ENCODE assay signal across 16 cellular contexts in the genomic region with DNA sequence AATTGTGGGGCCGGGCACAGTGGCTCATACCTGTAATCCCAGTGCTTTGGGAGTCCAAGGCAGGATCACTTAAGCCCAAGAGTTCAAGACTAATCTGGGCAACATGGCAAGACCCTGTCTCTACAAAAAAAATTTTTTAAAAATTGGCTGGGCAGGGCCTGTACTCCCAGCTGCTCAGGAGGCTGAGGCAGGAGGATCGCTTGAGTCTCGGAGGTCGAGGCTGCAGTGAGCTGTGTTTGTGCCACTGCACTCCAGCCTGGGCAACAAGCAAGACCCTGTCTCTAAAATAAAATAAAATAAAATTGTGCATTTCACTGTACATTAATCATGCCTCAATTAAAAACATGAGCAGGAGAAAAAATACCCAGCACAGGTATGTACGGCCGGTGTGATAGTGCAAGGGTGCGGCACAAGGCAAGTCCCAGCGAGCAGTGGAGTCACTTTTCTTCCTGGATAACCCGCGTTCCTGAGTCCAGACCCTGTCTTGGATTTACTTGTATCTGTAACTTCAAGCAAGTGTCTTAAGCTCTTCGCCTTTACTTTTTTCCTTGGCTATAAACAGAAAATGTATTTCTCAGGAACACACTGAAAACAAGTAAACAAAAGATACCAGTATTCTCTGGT. TPM values are rescaled to one million over a fixed set of nuclear protein-coding genes. Genes with fewer than 3 reads are reported as not detected.
DNase-seq lines count a peak whose midpoint lies in the region; ATAC-seq and TF ChIP-seq lines count a peak whose summit lies in the region.
"Had no signal": no experiment of that assay in that cellular context is flagged by ENCODE, and none has a peak within 500 bp of the region (broad histone marks: within the 10 kb centered on the region; RNA-seq: fewer than 3 reads in every experiment).

No MANE protein-coding gene starts in this region.

- DNase-seq in PC-3, result no peak
- no peak for DNase-seq in dorsolateral prefrontal cortex
- DNase-seq in tibial artery, result no peak
- no peak for DNase-seq in NCI-H1417 (lab: John Stamatoyannopoulos, UW)
- no peak for DNase-seq in activated T-cell treated with anti-CD3 and anti-CD28 coated beads, Interleukin-2, amount 50 U/mL, for 1 hour
- no peak for DNase-seq in SIG-M5 treated with dmso at 0.1 percent for 504 hours (lab: John Stamatoyannopoulos, UW; ENCODE audit: unreplicated experiment)
- no peak for DNase-seq in RPMI8226
- DNase-seq: activated effector memory CD4-positive, alpha-beta T cell treated with anti-CD3 and anti-CD28 coated beads, Interleukin-2, amount 50 U/mL, for 16 hours; DMS79; hippocampal formation; NCI-H2029 treated with DMSO at 0.1 percent for 48 hours; NCI-H774; SIG-M5 had no signal

- H3K4me3 ChIP-seq in PC-3 (ENCODE audit: low read length) (no peak overlapping the region; the same call in 1 of the 2 replicates), dorsolateral prefrontal cortex (no peak overlapping the region), muscle layer of colon (ENCODE audit: low read depth in 1 of 2, low read length in 2 of 2) (no peak overlapping the region), tibial artery (no peak overlapping the region)
- H3K4me3 ChIP-seq: BLaER1, tibial nerve had no signal

- intact Hi-C loops in PC-3 (cut with micrococcal nuclease), result loop anchor here (10.0 kb wide), 1 partner anchor 85 kb away; no protein-coding TSS in a partner anchor
- intact Hi-C loops in dorsolateral prefrontal cortex (cut with DNase I), result no loop called here
- intact Hi-C loops in tibial artery (cut with DNase I; ENCODE audit: low total_unique reads), result no loop called here

- H3K9ac ChIP-seq in PC-3 (ENCODE audit: low read length), result no peak overlapping the region
- no peak overlapping the region for H3K9ac ChIP-seq in muscle layer of colon (ENCODE audit: low read length)
- H3K9ac ChIP-seq: BLaER1 had no signal

- no peaks in the 10 kb centered on the region for H3K36me3 ChIP-seq in PC-3 (ENCODE audit: low read depth, low read length)
- no peaks in the 10 kb centered on the region for H3K36me3 ChIP-seq in muscle layer of colon (ENCODE audit: insufficient read depth, low read length)
- H3K36me3 ChIP-seq in tibial artery, result peaks cover 0 to 7% (median 5%) of the 10 kb centered on the region in 3 donors

- H2AFZ ChIP-seq in PC-3 (ENCODE audit: low read length), result no peak overlapping the region

- no peaks in the 10 kb centered on the region for H4K20me1 ChIP-seq in PC-3 (ENCODE audit: low read length)

- TF ChIP-seq CTCF in PC-3 (conservative IDR thresholded peaks at IDR 0.05; ENCODE audit: low read depth, low read length), result no peak
- no peak for TF ChIP-seq CTCF in dorsolateral prefrontal cortex (IDR thresholded peaks at IDR 0.05 in 54 of 56, conservative IDR thresholded peaks at IDR 0.05 in 2 of 56; ENCODE audit: low read depth in 1 of 56, partially characterized antibody in 56 of 56)
- TF ChIP-seq CTCF in tibial artery (IDR thresholded peaks at IDR 0.05), result no peak

- H3K9me2 ChIP-seq in PC-3 (replicated peaks; ENCODE audit: low read length), result no peaks in the 10 kb centered on the region

- peaks cover 68% of the 10 kb centered on the region for H3K4me1 ChIP-seq in PC-3 (ENCODE audit: insufficient read depth, low read length)
- peaks cover 70% of the 10 kb centered on the region for H3K4me1 ChIP-seq in muscle layer of colon (ENCODE audit: insufficient read depth, low read length)
- peaks cover 0 to 91% (median 57%) of the 10 kb centered on the region in 4 donors for H3K4me1 ChIP-seq in tibial artery

- CTCF ChIA-PET in PC-3 (lab: Charles Lee), result no interaction called here

- no TSS peak for BruUV-seq in PC-3 (replicated peaks; lab: Mats Ljungman, UMichigan)

- peaks cover 85% of the 10 kb centered on the region for H3K79me2 ChIP-seq in PC-3 (ENCODE audit: low read length)

- ATAC-seq in PC-3, result no peak

- no peaks in the 10 kb centered on the region for H3F3A ChIP-seq in PC-3 (ENCODE audit: low read length, unreplicated experiment)

- H3K27me3 ChIP-seq in PC-3 (ENCODE audit: low read length), result no peaks in the 10 kb centered on the region
- no peaks in the 10 kb centered on the region for H3K27me3 ChIP-seq in dorsolateral prefrontal cortex
- no peaks in the 10 kb centered on the region for H3K27me3 ChIP-seq in muscle layer of colon (ENCODE audit: control insufficient read depth in 1 of 2, insufficient read depth in 2 of 2, low read length in 2 of 2)
- no peaks in the 10 kb centered on the region for H3K27me3 ChIP-seq in tibial artery
- H3K27me3 ChIP-seq: BLaER1, tibial nerve had no signal

- H3K4me2 ChIP-seq in PC-3 (ENCODE audit: low read length), result peak overlapping the region; percentile 69
- H3K4me2 ChIP-seq: BLaER1 had no signal

- POLR2A ChIA-PET in PC-3 (lab: Charles Lee; ENCODE audit: unreplicated experiment), result no interaction called here

- H3K27ac ChIP-seq in PC-3 (ENCODE audit: low read length) (peak overlapping the region; percentile 61), dorsolateral prefrontal cortex (peak overlapping the region in 42 of 59 donors; percentile 2 to 74 (median 44)), muscle layer of colon (ENCODE audit: low read depth, low read length) (peak overlapping the region; percentile 73), tibial artery (peak overlapping the region; percentile 84 to 92)
- H3K27ac ChIP-seq: BLaER1 had no signal

- H3K9me3 ChIP-seq in PC-3 (ENCODE audit: low read length), result no peaks in the 10 kb centered on the region
- H3K9me3 ChIP-seq in muscle layer of colon (ENCODE audit: low read length), result no peaks in the 10 kb centered on the region
- no peaks in the 10 kb centered on the region for H3K9me3 ChIP-seq in tibial artery
- H3K9me3 ChIP-seq: tibial nerve had no signal

RNA-seq across cellular contexts. Expression of a gene that starts 11.4 kb away (rescaled TPM):
- 37.0 and 42.1 TPM in 2 replicates for total RNA-seq in PC-3 (2014; rRNA removed)
- total RNA-seq in dorsolateral prefrontal cortex, result 10 to 100 TPM; 22.0 to 43.5 (median 31.1) TPM

RNA-seq across cellular contexts. Expression of a gene that starts 27.6 kb away (rescaled TPM):
- total RNA-seq in PC-3 (2014; rRNA removed) (5.5 and 7.8 TPM in 2 replicates), dorsolateral prefrontal cortex (100 to 1,000 TPM in 119 of 120 experiments, 10 to 100 TPM in 1; 72.3 to 269 (median 208) TPM)
